9 cellular contexts compared by ENCODE assay signal in the genomic region with DNA sequence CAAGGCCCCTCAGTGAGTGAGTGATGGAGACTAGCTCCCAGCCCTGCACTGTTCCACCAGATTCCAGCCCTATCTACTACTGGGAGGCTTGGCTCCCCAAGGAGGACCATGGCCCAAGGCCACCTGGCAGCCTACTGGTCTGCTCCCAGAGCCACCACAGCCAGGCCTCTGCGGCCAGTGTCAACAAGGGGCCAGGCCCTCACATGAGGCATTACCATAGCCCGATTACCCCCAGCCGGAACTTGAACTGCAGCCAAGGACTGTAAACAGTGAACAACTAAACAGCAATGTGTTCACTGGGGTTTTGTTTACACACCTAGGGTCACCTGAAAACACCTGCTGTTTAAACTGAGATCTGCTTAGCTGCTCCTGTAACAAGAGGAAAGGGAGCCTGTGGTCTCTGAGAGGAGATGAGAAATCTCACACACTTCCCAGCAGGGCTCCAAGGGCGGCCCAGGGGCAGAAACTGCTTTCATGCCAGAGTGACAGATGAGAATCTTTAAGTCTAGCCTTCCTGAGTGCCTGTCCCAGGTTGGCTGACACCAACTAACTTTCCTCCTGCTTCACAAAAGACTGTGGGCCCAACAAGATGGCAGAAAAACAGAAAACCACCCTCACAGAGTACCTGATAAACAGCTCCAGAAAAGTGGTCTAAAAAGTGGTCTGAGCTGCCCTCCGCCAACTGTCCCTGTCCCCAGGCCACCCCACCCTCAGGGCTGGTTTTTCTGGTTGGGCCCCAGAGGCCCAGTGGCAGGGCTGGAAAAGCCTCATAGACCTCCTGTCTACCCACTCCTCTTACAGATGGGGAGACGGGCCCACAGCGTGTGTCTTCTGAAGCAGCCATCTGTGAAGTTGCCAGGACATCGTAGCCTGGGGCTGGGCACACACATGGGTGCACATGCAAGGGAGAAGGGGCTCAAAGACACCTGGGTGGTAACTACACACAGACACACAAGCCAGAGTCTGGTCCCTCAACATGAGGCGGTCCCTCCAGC. TPM values are rescaled to one million over a fixed set of nuclear protein-coding genes. Genes with fewer than 3 reads are reported as not detected.
DNase-seq lines count a peak whose midpoint lies in the region; ATAC-seq and TF ChIP-seq lines count a peak whose summit lies in the region.
"Had no signal": no experiment of that assay in that cellular context is flagged by ENCODE, and none has a peak within 500 bp of the region (broad histone marks: within the 10 kb centered on the region; RNA-seq: fewer than 3 reads in every experiment).

No MANE protein-coding gene starts in this region.

- DNase-seq in NCI-H1694 treated with DMSO at 0.1 percent for 48 hours (lab: John Stamatoyannopoulos, UW) (peak; percentile 27), NCI-H1694 (lab: John Stamatoyannopoulos, UW) (no peak), Peyer's patch (peak in 2 of 3 donors; percentile 70 to 80), immature natural killer cell (no peak), thoracic aorta (ENCODE audit: low spot score) (peak; percentile 63), ecto neural progenitor cell (ENCODE audit: low spot score) (no peak)
- no peak for DNase-seq in stimulated activated CD4-positive, alpha-beta T cell treated with anti-CD3 and anti-CD28 coated beads, Interleukin-1b, Interleukin-23, amount 100 ng/mL, for 48 hours

- TF ChIP-seq CTCF in Peyer's patch (IDR thresholded peaks at IDR 0.05): no peak
- TF ChIP-seq CTCF in thoracic aorta (IDR thresholded peaks at IDR 0.05): no peak

- no peaks in the 10 kb centered on the region for H3K27me3 ChIP-seq in Peyer's patch
- H3K27me3 ChIP-seq in thoracic aorta (replicated peaks; ENCODE audit: insufficient read depth): no peaks in the 10 kb centered on the region
- H3K27me3 ChIP-seq: neural progenitor cell had no signal

- H3K4me3 ChIP-seq in Peyer's patch (no peak overlapping the region), thoracic aorta (no peak overlapping the region)
- H3K4me3 ChIP-seq: neural progenitor cell had no signal

- H3K4me1 ChIP-seq in Peyer's patch (peaks cover 0 to 42% (median 1%) of the 10 kb centered on the region in 4 donors), thoracic aorta (ENCODE audit: control insufficient read depth in 1 of 2, low read depth in 2 of 2) (peaks cover 27 to 76% of the 10 kb centered on the region in 2 donors)
- H3K4me1 ChIP-seq: neural progenitor cell had no signal

- H3K4me1 Mint-ChIP-seq in immature natural killer cell: peaks cover 5 to 9% of the 10 kb centered on the region in 2 donors

- no peak overlapping the region for H3K4me3 Mint-ChIP-seq in immature natural killer cell
- H3K4me3 Mint-ChIP-seq: neural progenitor cell had no signal

- peak; percentile 47 for ATAC-seq in thoracic aorta (ENCODE audit: insufficient number of reproducible peaks, low FRiP score, low read depth)
- no peak for ATAC-seq in HG02973 (IDR thresholded peaks at IDR 0.05; ENCODE audit: unreplicated experiment)

- no peak for TF ChIP-seq POLR2A in Peyer's patch (IDR thresholded peaks at IDR 0.05)

- peaks cover 21 to 39% (median 32%) of the 10 kb centered on the region in 3 donors for H3K27me3 Mint-ChIP-seq in immature natural killer cell (ENCODE audit: low read depth in 3 of 3)

- peaks cover 16 to 49% (median 38%) of the 10 kb centered on the region in 3 donors for H3K36me3 Mint-ChIP-seq in immature natural killer cell

- no peaks in the 10 kb centered on the region for H3K9me3 Mint-ChIP-seq in immature natural killer cell
- H3K9me3 Mint-ChIP-seq: neural progenitor cell had no signal

- H3K9me3 ChIP-seq in Peyer's patch (no peaks in the 10 kb centered on the region), thoracic aorta (no peaks in the 10 kb centered on the region)

- H3K27ac Mint-ChIP-seq in immature natural killer cell: peak overlapping the region in 5 of 6 donors; percentile 3 to 84 (median 46)
- H3K27ac Mint-ChIP-seq: neural progenitor cell had no signal

- H3K27ac ChIP-seq in Peyer's patch (peak overlapping the region in 2 of 4 donors; percentile 68 to 71), thoracic aorta (peak overlapping the region; percentile 80 to 82)
- H3K27ac ChIP-seq: neural progenitor cell had no signal

- peaks cover 0 to 97% (median 0%) of the 10 kb centered on the region in 3 donors for H3K36me3 ChIP-seq in Peyer's patch
- H3K36me3 ChIP-seq in thoracic aorta: peaks cover 67% of the 10 kb centered on the region
- H3K36me3 ChIP-seq: neural progenitor cell had no signal

RNA-seq across cellular contexts. Expression of a gene that starts 28.8 kb away (rescaled TPM):
- total RNA-seq in Peyer's patch (10 to 100 TPM; 46.8 to 97.4 (median 64.1) TPM), thoracic aorta (100 to 1,000 TPM in 1 of 2 donors, 10 to 100 TPM in 1; 76.1 to 101 TPM)
- polyA plus RNA-seq in immature natural killer cell: 10 to 100 TPM in 1 of 3 donors, 1 to 10 TPM in 2; 5.0 to 22.8 (median 6.0) TPM

Comparison
In these comparisons a context has a peak if more than half of its experiments do, and no peak if none do; other contexts are left out.
1. DNase-seq: peak in NCI-H1694 treated with DMSO at 0.1 percent for 48 hours (single experiment), Peyer's patch (2 of 3) and thoracic aorta (single experiment); none in NCI-H1694 (single experiment), immature natural killer cell (0 of 3), stimulated activated CD4-positive, alpha-beta T cell treated with anti-CD3 and anti-CD28 coated beads, Interleukin-1b, Interleukin-23, amount 100 ng/mL, for 48 hours (single experiment) and ecto neural progenitor cell (single experiment).